In genomic region chr22:41589260-41589600, GRCh38 we compare ENCODE assay signal across 8 cellular contexts. TPM values are rescaled to one million over a fixed set of nuclear protein-coding genes. Genes with fewer than 3 reads are reported as not detected.
A peak's percentile ranks its signal among the peaks of the same experiment; 100 is the strongest.
DNase-seq lines count a peak whose midpoint lies in the region; ATAC-seq and TF ChIP-seq lines count a peak whose summit lies in the region.

No MANE protein-coding gene starts in this region.

- peak; percentile 4 to 16 for ATAC-seq in stimulated activated naive B cell treated with anti-CD40 and anti-IgM and Interleukin-4, amounts not matched to agents 10 μg/mL and 1 μg/mL and 100 μg/mL, for 72 hours (replicated peaks)

- no peak for TF ChIP-seq CTCF in astrocyte of the spinal cord (IDR thresholded peaks at IDR 0.05; ENCODE audit: low read depth, low read length)

- DNase-seq in stimulated activated CD4-positive, alpha-beta T cell treated with anti-CD3 and anti-CD28 coated beads, Interleukin-4, amount 100 ng/mL, for 1 hour = peak; percentile 18
- DNase-seq in stimulated activated CD4-positive, alpha-beta T cell treated with anti-CD3 and anti-CD28 coated beads, Interleukin-4, amount 100 ng/mL, for 24 hours = no peak
- no peak for DNase-seq in astrocyte of the spinal cord (ENCODE audit: low read depth, low spot score)
- no peak for DNase-seq in immature natural killer cell
- DNase-seq in stimulated activated naive B cell treated with anti-CD40 and anti-IgM and Interleukin-4, amounts not matched to agents 10 μg/mL and 1 μg/mL and 100 μg/mL, for 72 hours = no peak
- no peak for DNase-seq in ACHN
- DNase-seq in UCSD-AML1 (lab: John Stamatoyannopoulos, UW; ENCODE audit: unreplicated experiment) = no peak

- H3K4me1 Mint-ChIP-seq in immature natural killer cell = peaks cover 15 to 16% of the 10 kb centered on the region in 2 donors
- H3K4me1 Mint-ChIP-seq in stimulated activated naive B cell treated with anti-CD40 and anti-IgM and Interleukin-4, amounts not matched to agents 10 μg/mL and 1 μg/mL and 100 μg/mL, for 72 hours = peaks cover 10 to 32% of the 10 kb centered on the region in 2 donors

- no peak for TF ChIP-seq EP300 in Ishikawa (IDR thresholded peaks at IDR 0.05; ENCODE audit: borderline replicate concordance)

- in situ Hi-C loops in astrocyte of the spinal cord (cut with HindIII; ENCODE audit: low sequenced_read_pairs) (no loop called here), ACHN (cut with HindIII; ENCODE audit: low pct_ligation_motif_present, low pct_unique_long_range_greater_than_20kb, low sequenced_read_pairs) (no loop called here)

- peak overlapping the region in 3 of 6 donors; percentile 57 to 85 (median 74) for H3K27ac Mint-ChIP-seq in immature natural killer cell
- H3K27ac Mint-ChIP-seq in stimulated activated naive B cell treated with anti-CD40 and anti-IgM and Interleukin-4, amounts not matched to agents 10 μg/mL and 1 μg/mL and 100 μg/mL, for 72 hours = peak overlapping the region; percentile 93

- no peaks in the 10 kb centered on the region for H3K9me3 Mint-ChIP-seq in immature natural killer cell
- no peaks in the 10 kb centered on the region for H3K9me3 Mint-ChIP-seq in stimulated activated naive B cell treated with anti-CD40 and anti-IgM and Interleukin-4, amounts not matched to agents 10 μg/mL and 1 μg/mL and 100 μg/mL, for 72 hours

- no peak for TF ChIP-seq RAD21 in Ishikawa (IDR thresholded peaks at IDR 0.05; ENCODE audit: low read depth)

- peak overlapping the region; percentile 93 for H3K4me3 ChIP-seq in astrocyte of the spinal cord (ENCODE audit: low read depth, low read length)

- H3K4me3 Mint-ChIP-seq in immature natural killer cell = peak overlapping the region; percentile 87 to 90 (median 90)
- H3K4me3 Mint-ChIP-seq in stimulated activated naive B cell treated with anti-CD40 and anti-IgM and Interleukin-4, amounts not matched to agents 10 μg/mL and 1 μg/mL and 100 μg/mL, for 72 hours = peak overlapping the region; percentile 93 to 94

- peaks cover 0 to 3% (median 0%) of the 10 kb centered on the region in 3 donors for H3K36me3 Mint-ChIP-seq in immature natural killer cell
- peaks cover 10 to 20% of the 10 kb centered on the region in 2 donors for H3K36me3 Mint-ChIP-seq in stimulated activated naive B cell treated with anti-CD40 and anti-IgM and Interleukin-4, amounts not matched to agents 10 μg/mL and 1 μg/mL and 100 μg/mL, for 72 hours

- peaks cover 3 to 6% (median 5%) of the 10 kb centered on the region in 3 donors for H3K27me3 Mint-ChIP-seq in immature natural killer cell (ENCODE audit: low read depth in 3 of 3)
- no peaks in the 10 kb centered on the region for H3K27me3 Mint-ChIP-seq in stimulated activated naive B cell treated with anti-CD40 and anti-IgM and Interleukin-4, amounts not matched to agents 10 μg/mL and 1 μg/mL and 100 μg/mL, for 72 hours

TF ChIP-seq in Ishikawa, 13 proteins besides CTCF, POLR2A, EP300 and RAD21:
- TF ChIP-seq REST (IDR thresholded peaks at IDR 0.05; ENCODE audit: low read depth) (no peak), MAX (IDR thresholded peaks at IDR 0.05) (peak; percentile 7; the same call in 1 of the 2 replicates)

RNA-seq across cellular contexts. Expression of gene PMM1, which starts 0.4 kb away (rescaled TPM):
- 10 to 100 TPM; 24.1 to 31.6 (median 24.4) TPM for polyA plus RNA-seq in immature natural killer cell

RNA-seq across cellular contexts. Expression of gene CSDC2, which starts 28.4 kb away (rescaled TPM):
- not detected for polyA plus RNA-seq in immature natural killer cell

RNA-seq across cellular contexts. Expression of gene DESI1, which starts 31.6 kb away (rescaled TPM):
- 10 to 100 TPM; 10.4 to 18.6 (median 11.4) TPM for polyA plus RNA-seq in immature natural killer cell

RNA-seq across cellular contexts. Expression of gene XRCC6, which starts 31.9 kb away (rescaled TPM):
- polyA plus RNA-seq in immature natural killer cell = 100 to 1,000 TPM; 351 to 473 (median 385) TPM

RNA-seq across cellular contexts. Expression of gene POLR3H, which starts 45.0 kb away (rescaled TPM):
- polyA plus RNA-seq in immature natural killer cell = 10 to 100 TPM in 2 of 3 donors, 1 to 10 TPM in 1; 9.2 to 15.4 (median 15.0) TPM
